ENCODE assay signal across 18 cellular contexts in genomic region chrX:124726881-124727280, GRCh38.
DNase-seq lines count a peak whose midpoint lies in the region; ATAC-seq, FAIRE-seq and TF ChIP-seq lines count a peak whose summit lies in the region.
"Had no signal": no experiment of that assay in that cellular context is flagged by ENCODE, and none has a peak within 500 bp of the region (broad histone marks: within the 10 kb centered on the region; RNA-seq: fewer than 3 reads in every experiment).

No MANE protein-coding gene starts in this region.

- H3K9me3 ChIP-seq in H1 (ENCODE audit: insufficient read depth in 2 of 2, low read depth in 1 of 2, low read length in 1 of 2) (no peaks in the 10 kb centered on the region), mucosa of descending colon (no peaks in the 10 kb centered on the region)
- H3K9me3 ChIP-seq: SJSA1 had no signal

- no peak overlapping the region for H2AK5ac ChIP-seq in H1 (ENCODE audit: low read depth, low read length)

- WGBS in H1 (ENCODE audit: extremely low coverage in 1 of 2, insufficient coverage in 1 of 2, insufficient read length in 1 of 2, insufficient replicate concordance in 2 of 2, low coverage in 1 of 2, low lambda C conversion rate in 2 of 2, missing lambda C conversion rate in 1 of 2), 2 experiments = 93% methylated on average over 1 of the region's 1 CpG; no CpG with 5 or more reads in 1 of the 2 experiments

- no peaks in the 10 kb centered on the region for H4K20me1 ChIP-seq in H1 (replicated peaks in 1 of 2; ENCODE audit: control insufficient read depth in 1 of 2, insufficient read depth in 2 of 2, low read length in 2 of 2)

- no peak for TF ChIP-seq EP300 in H1 (IDR thresholded peaks at IDR 0.05; ENCODE audit: borderline replicate concordance in 1 of 2, low read depth in 2 of 2, low read length in 2 of 2)

- no peak overlapping the region for H4K5ac ChIP-seq in H1 (ENCODE audit: insufficient read length, low read depth, low read length)

- no peaks in the 10 kb centered on the region for H3K27me3 ChIP-seq in H1 (replicated peaks in 1 of 4; ENCODE audit: control insufficient read depth in 3 of 4, extremely low read depth in 1 of 4, insufficient read depth in 3 of 4, low read length in 3 of 4)
- H3K27me3 ChIP-seq: SJSA1 had no signal

- H3K9ac ChIP-seq in H1 (replicated peaks in 1 of 4; ENCODE audit: extremely low read depth in 1 of 4, low read depth in 3 of 4, low read length in 3 of 4) = no peak overlapping the region

- no peaks in the 10 kb centered on the region for H3K79me2 ChIP-seq in H1 (ENCODE audit: control insufficient read depth in 1 of 2, insufficient read depth in 2 of 2, low read length in 2 of 2)

- no peak overlapping the region for H2AFZ ChIP-seq in H1 (ENCODE audit: low read length)

- intact Hi-C loops in mucosa of descending colon (cut with DNase I, micrococcal nuclease) = no loop called here

- H3K23me2 ChIP-seq in H1 (ENCODE audit: low read depth, low read length) = no peaks in the 10 kb centered on the region

- H2BK15ac ChIP-seq in H1 (ENCODE audit: low read length) = no peak overlapping the region

- no peaks in the 10 kb centered on the region for H3K79me1 ChIP-seq in H1 (ENCODE audit: low read depth, low read length)

- no peak overlapping the region for H3K4ac ChIP-seq in H1 (replicated peaks; ENCODE audit: insufficient read length, low read depth, low read length)

- no peak overlapping the region for H3K4me3 ChIP-seq in H1 (ENCODE audit: extremely low read depth in 1 of 4, insufficient read depth in 2 of 4, low read depth in 3 of 4, low read length in 4 of 4)
- no peak overlapping the region for H3K4me3 ChIP-seq in mucosa of descending colon
- H3K4me3 ChIP-seq: K562, SJSA1 had no signal

- no peak for ATAC-seq in HG02885 (IDR thresholded peaks at IDR 0.05; ENCODE audit: poor library complexity, unreplicated experiment)
- ATAC-seq in mucosa of descending colon = no peak
- ATAC-seq: K562 had no signal

- H3K27ac ChIP-seq in H1 (ENCODE audit: low read depth, low read length) = no peak overlapping the region
- H3K27ac ChIP-seq: C4-2B, HL-60, RWPE1, SJSA1 had no signal

- no peak overlapping the region for H3K18ac ChIP-seq in H1 (ENCODE audit: extremely low read depth, low read length)

- peak; percentile 7 for FAIRE-seq in H1 (lab: Jason Lieb, UNC)
- FAIRE-seq: K562 had no signal

- no peak overlapping the region for H3K4me2 ChIP-seq in H1 (ENCODE audit: insufficient read depth in 1 of 2, low read depth in 2 of 2, low read length in 2 of 2)

- no peak for TF ChIP-seq RAD21 in H1 (IDR thresholded peaks at IDR 0.05 in 1 of 2, conservative IDR thresholded peaks at IDR 0.05 in 1 of 2; ENCODE audit: low read depth in 2 of 2, low read length in 2 of 2)

- H2BK5ac ChIP-seq in H1 (ENCODE audit: low read depth, low read length) = no peak overlapping the region

- DNase-seq in NCI-H748 (lab: John Stamatoyannopoulos, UW; ENCODE audit: unreplicated experiment) (peak; percentile 22), NCI-H748 treated with DMSO at 0.1 percent for 48 hours (lab: John Stamatoyannopoulos, UW) (no peak), G401 (ENCODE audit: low spot score) (peak; percentile 86), NCI-H446 (lab: John Stamatoyannopoulos, UW) (peak; percentile 80 to 91), H1 (ENCODE audit: low read depth in 1 of 2, low spot score in 2 of 2) (no peak), mucosa of gallbladder (ENCODE audit: low spot score) (no peak), mucosa of descending colon (no peak)
- DNase-seq: DMS79 treated with DMSO at 0.1 percent for 48 hours, GF-D8, GOT3, NCI-H2107, SW 1271 had no signal

- H3K36me3 ChIP-seq in H1 (ENCODE audit: control insufficient read depth in 2 of 4, insufficient read depth in 4 of 4, low read length in 3 of 4) = no peaks in the 10 kb centered on the region
- no peaks in the 10 kb centered on the region for H3K36me3 ChIP-seq in mucosa of descending colon (ENCODE audit: low read depth)
- H3K36me3 ChIP-seq: SJSA1 had no signal

- no peak overlapping the region for H3K56ac ChIP-seq in H1 (replicated peaks; ENCODE audit: insufficient read length, low read depth, low read length)

- H4K8ac ChIP-seq in H1 (ENCODE audit: extremely low read depth, insufficient read depth, low read length) = no peak overlapping the region

- POLR2A ChIA-PET in H1 (lab: Charles Lee; ENCODE audit: partially characterized antibody) = no interaction called here

- H2BK20ac ChIP-seq in H1 (ENCODE audit: low read length) = no peak overlapping the region

- no peak overlapping the region for H3K23ac ChIP-seq in H1 (ENCODE audit: insufficient read length)

- no peak overlapping the region for H4K91ac ChIP-seq in H1 (replicated peaks; ENCODE audit: insufficient read length, low read length)

- TF ChIP-seq POLR2A in H1 (IDR thresholded peaks at IDR 0.05; ENCODE audit: control extremely low read depth in 1 of 2, low read depth in 2 of 2, low read length in 2 of 2) = no peak

- H2BK120ac ChIP-seq in H1 (replicated peaks; ENCODE audit: low read depth, low read length) = no peak overlapping the region

- H2BK12ac ChIP-seq in H1 (ENCODE audit: low read depth, low read length) = no peak overlapping the region

- H3K14ac ChIP-seq in H1 (ENCODE audit: insufficient read length) = no peak overlapping the region

- CTCF ChIA-PET in H1 (lab: Charles Lee; ENCODE audit: partially characterized antibody) = no interaction called here

- TF ChIP-seq CTCF in H1 (IDR thresholded peaks at IDR 0.05; ENCODE audit: control extremely low read depth in 1 of 3, insufficient read depth in 1 of 3, low read depth in 1 of 3, low read length in 3 of 3) = no peak
- no peak for TF ChIP-seq CTCF in mucosa of descending colon (IDR thresholded peaks at IDR 0.05)

- H3K4me1 ChIP-seq in H1 (replicated peaks in 1 of 4; ENCODE audit: control insufficient read depth in 3 of 4, insufficient read depth in 4 of 4, low read length in 3 of 4) (no peaks in the 10 kb centered on the region), mucosa of descending colon (ENCODE audit: low read depth) (no peaks in the 10 kb centered on the region)
- H3K4me1 ChIP-seq: SJSA1 had no signal

- in situ Hi-C loops in G401 (cut with HindIII; ENCODE audit: low sequenced_read_pairs) = no loop called here

TF ChIP-seq in H1, 55 proteins besides CTCF, POLR2A, EP300 and RAD21 (continues in another document):
- TF ChIP-seq CHD1 (IDR thresholded peaks at IDR 0.05; ENCODE audit: low read depth, low read length) (no peak), USF2 (IDR thresholded peaks at IDR 0.05; ENCODE audit: low read length) (no peak), KDM4A (IDR thresholded peaks at IDR 0.05; ENCODE audit: low read depth, low read length, severe bottlenecking) (no peak), ZNF274 (IDR thresholded peaks at IDR 0.05; ENCODE audit: borderline replicate concordance, extremely low read depth, low read length) (no peak), CTBP2 (IDR thresholded peaks at IDR 0.05; ENCODE audit: borderline replicate concordance, insufficient read depth, insufficient read length, low read length) (no peak)

Comparison
In these comparisons a context has a peak if more than half of its experiments do, and no peak if none do; other contexts are left out.
1. DNase-seq: peak in NCI-H748 (single experiment), G401 (single experiment) and NCI-H446 (2 of 2); none in NCI-H748 treated with DMSO at 0.1 percent for 48 hours (single experiment), H1 (0 of 2), mucosa of gallbladder (single experiment) and mucosa of descending colon (0 of 3).